ENCODE assay signal across 29 cellular contexts in genomic region chr11:69060005-69060404, GRCh38. TPM values are rescaled to one million over a fixed set of nuclear protein-coding genes. Genes with fewer than 3 reads are reported as not detected.
DNase-seq lines count a peak whose midpoint lies in the region; ATAC-seq and TF ChIP-seq lines count a peak whose summit lies in the region.
"Had no signal": no experiment of that assay in that cellular context is flagged by ENCODE, and none has a peak within 500 bp of the region (broad histone marks: within the 10 kb centered on the region; RNA-seq: fewer than 3 reads in every experiment).

No MANE protein-coding gene starts in this region.

- DNase-seq in right cardiac atrium (peak; percentile 11 to 44 (median 26)), left ventricle myocardium inferior (no peak), endothelial cell (ENCODE audit: low spot score) (no peak), nephron progenitor cell (no peak), cerebellum (ENCODE audit: low spot score) (no peak)
- no peak for DNase-seq in CD4-positive, alpha-beta memory T cell
- DNase-seq in naive thymus-derived CD4-positive, alpha-beta T cell, result no peak
- DNase-seq: ACHN; CD8-positive, alpha-beta T cell; DMS 273 treated with DMSO at 0.1 percent for 48 hours; DMS79; EL; GDM1; GM23248; H9; IMR-90; MM.1S; NCI-H2029; NCI-H446 treated with DMSO at 0.1 percent for 48 hours; NCI-H526; NCI-H82; NK-92 treated with Interleukin-12 subunit alpha and Interleukin-12 subunit beta, amount 100 ng/mL, for 24 hours; PC-3; Right ventricle myocardium superior had no signal

- H3K27me3 ChIP-seq in right cardiac atrium (ENCODE audit: control insufficient read depth, insufficient read depth), result no peaks in the 10 kb centered on the region
- H3K27me3 ChIP-seq in left ventricle myocardium inferior (ENCODE audit: low read depth), result no peaks in the 10 kb centered on the region
- no peaks in the 10 kb centered on the region for H3K27me3 ChIP-seq in CD4-positive, alpha-beta memory T cell (ENCODE audit: insufficient read depth, low read length)
- no peaks in the 10 kb centered on the region for H3K27me3 ChIP-seq in naive thymus-derived CD4-positive, alpha-beta T cell (ENCODE audit: control insufficient read depth in 2 of 2, insufficient read depth in 2 of 2, low read length in 2 of 2)
- H3K27me3 ChIP-seq: BLaER1, SJSA1 had no signal

- no peak for TF ChIP-seq CTCF in left ventricle myocardium inferior (IDR thresholded peaks at IDR 0.05; ENCODE audit: borderline replicate concordance)
- no peak for TF ChIP-seq CTCF in endothelial cell (IDR thresholded peaks at IDR 0.05; ENCODE audit: unreplicated experiment)
- no peak for TF ChIP-seq CTCF in nephron progenitor cell (IDR thresholded peaks at IDR 0.05)

- H3K27ac ChIP-seq in right cardiac atrium (ENCODE audit: low read length) (no peak overlapping the region), left ventricle myocardium inferior (replicated peaks) (no peak overlapping the region)
- H3K27ac ChIP-seq in CD4-positive, alpha-beta memory T cell (ENCODE audit: low read depth, low read length), result no peak overlapping the region
- no peak overlapping the region for H3K27ac ChIP-seq in naive thymus-derived CD4-positive, alpha-beta T cell (ENCODE audit: low read depth, low read length)
- H3K27ac ChIP-seq: BLaER1, GM23248, KMS-11, SJSA1 had no signal

- peaks cover 11% of the 10 kb centered on the region for H3K27me3 Mint-ChIP-seq in endothelial cell (ENCODE audit: unreplicated experiment)
- peaks cover 3% of the 10 kb centered on the region for H3K27me3 Mint-ChIP-seq in nephron progenitor cell (ENCODE audit: low read depth, poor library complexity)
- H3K27me3 Mint-ChIP-seq in CD4-positive, alpha-beta memory T cell, result no peaks in the 10 kb centered on the region
- H3K27me3 Mint-ChIP-seq in naive thymus-derived CD4-positive, alpha-beta T cell, result no peaks in the 10 kb centered on the region

- H3K9me3 ChIP-seq in right cardiac atrium (ENCODE audit: control insufficient read depth, low read length), result no peaks in the 10 kb centered on the region
- no peaks in the 10 kb centered on the region for H3K9me3 ChIP-seq in left ventricle myocardium inferior (replicated peaks)
- H3K9me3 ChIP-seq in CD4-positive, alpha-beta memory T cell (ENCODE audit: control insufficient read depth in 1 of 2, low read length in 2 of 2), result no peaks in the 10 kb centered on the region
- H3K9me3 ChIP-seq in naive thymus-derived CD4-positive, alpha-beta T cell (ENCODE audit: control insufficient read depth in 2 of 3, low read length in 3 of 3), result no peaks in the 10 kb centered on the region
- H3K9me3 ChIP-seq: BLaER1 had no signal

- peaks cover 18% of the 10 kb centered on the region for H3K36me3 Mint-ChIP-seq in endothelial cell (ENCODE audit: low read depth, unreplicated experiment)
- H3K36me3 Mint-ChIP-seq in nephron progenitor cell (ENCODE audit: low read depth), result peaks cover 8% of the 10 kb centered on the region
- peaks cover 9 to 18% of the 10 kb centered on the region in 2 donors for H3K36me3 Mint-ChIP-seq in CD4-positive, alpha-beta memory T cell
- H3K36me3 Mint-ChIP-seq in naive thymus-derived CD4-positive, alpha-beta T cell, result peaks cover 0 to 3% (median 0%) of the 10 kb centered on the region in 5 donors

- WGBS in right cardiac atrium, result 82% methylated on average over 12 of the region's 12 CpGs

- H3K4me3 Mint-ChIP-seq in endothelial cell (ENCODE audit: unreplicated experiment) (no peak overlapping the region), nephron progenitor cell (no peak overlapping the region)
- no peak overlapping the region for H3K4me3 Mint-ChIP-seq in CD4-positive, alpha-beta memory T cell
- H3K4me3 Mint-ChIP-seq in naive thymus-derived CD4-positive, alpha-beta T cell, result no peak overlapping the region
- H3K4me3 Mint-ChIP-seq: CD8-positive, alpha-beta T cell; H9 had no signal

- H3K4me1 Mint-ChIP-seq in endothelial cell (ENCODE audit: unreplicated experiment), result no peaks in the 10 kb centered on the region
- H3K4me1 Mint-ChIP-seq in nephron progenitor cell, result peaks cover 5% of the 10 kb centered on the region
- peaks cover 2 to 11% (median 6%) of the 10 kb centered on the region in 4 donors for H3K4me1 Mint-ChIP-seq in CD4-positive, alpha-beta memory T cell
- peaks cover 0 to 15% (median 4%) of the 10 kb centered on the region in 7 donors for H3K4me1 Mint-ChIP-seq in naive thymus-derived CD4-positive, alpha-beta T cell
- H3K4me1 Mint-ChIP-seq: H9 had no signal

- peaks cover 64% of the 10 kb centered on the region for H3K36me3 ChIP-seq in left ventricle myocardium inferior
- H3K36me3 ChIP-seq in CD4-positive, alpha-beta memory T cell (ENCODE audit: insufficient read depth, low read length), result no peaks in the 10 kb centered on the region
- peaks cover 0 to 65% (median 0%) of the 10 kb centered on the region in 3 experiments for H3K36me3 ChIP-seq in naive thymus-derived CD4-positive, alpha-beta T cell (ENCODE audit: control insufficient read depth in 2 of 3, insufficient read depth in 3 of 3, low read length in 3 of 3)

- H3K9me3 Mint-ChIP-seq in endothelial cell (ENCODE audit: unreplicated experiment), result no peaks in the 10 kb centered on the region
- no peaks in the 10 kb centered on the region for H3K9me3 Mint-ChIP-seq in nephron progenitor cell
- peaks cover 0 to 2% (median 0%) of the 10 kb centered on the region in 8 donors for H3K9me3 Mint-ChIP-seq in CD4-positive, alpha-beta memory T cell
- H3K9me3 Mint-ChIP-seq in naive thymus-derived CD4-positive, alpha-beta T cell, result no peaks in the 10 kb centered on the region
- H3K9me3 Mint-ChIP-seq: CD8-positive, alpha-beta T cell; H9 had no signal

- H3K27ac Mint-ChIP-seq in endothelial cell (ENCODE audit: unreplicated experiment), result peak overlapping the region; percentile 67
- peak overlapping the region; percentile 80 for H3K27ac Mint-ChIP-seq in nephron progenitor cell
- peak overlapping the region in 1 of 7 donors; percentile 57 for H3K27ac Mint-ChIP-seq in CD4-positive, alpha-beta memory T cell
- no peak overlapping the region for H3K27ac Mint-ChIP-seq in naive thymus-derived CD4-positive, alpha-beta T cell
- H3K27ac Mint-ChIP-seq: CD8-positive, alpha-beta T cell had no signal

- POLR2A ChIA-PET in CD4-positive, alpha-beta memory T cell (lab: Charles Lee; ENCODE audit: partially characterized antibody), result no interaction called here
- POLR2A ChIA-PET in naive thymus-derived CD4-positive, alpha-beta T cell (lab: Charles Lee), result no interaction called here

- intact Hi-C loops in right cardiac atrium (cut with DNase I) (no loop called here), left ventricle myocardium inferior (cut with micrococcal nuclease) (no loop called here)
- intact Hi-C loops in CD4-positive, alpha-beta memory T cell (cut with micrococcal nuclease), result no loop called here
- intact Hi-C loops in naive thymus-derived CD4-positive, alpha-beta T cell (cut with micrococcal nuclease), result no loop called here

- H3K4me1 ChIP-seq in right cardiac atrium (ENCODE audit: control insufficient read depth, insufficient read depth, low read length), result no peaks in the 10 kb centered on the region
- peaks cover 12% of the 10 kb centered on the region for H3K4me1 ChIP-seq in left ventricle myocardium inferior
- H3K4me1 ChIP-seq in CD4-positive, alpha-beta memory T cell (ENCODE audit: insufficient read depth, low read length), result no peaks in the 10 kb centered on the region
- peaks cover 0 to 5% of the 10 kb centered on the region in 2 donors for H3K4me1 ChIP-seq in naive thymus-derived CD4-positive, alpha-beta T cell (ENCODE audit: control insufficient read depth in 2 of 2, insufficient read depth in 2 of 2, low read length in 2 of 2)
- H3K4me1 ChIP-seq: SJSA1 had no signal

- CTCF ChIA-PET in CD4-positive, alpha-beta memory T cell (lab: Charles Lee; ENCODE audit: partially characterized antibody), result no interaction called here
- CTCF ChIA-PET in naive thymus-derived CD4-positive, alpha-beta T cell (lab: Charles Lee), result no interaction called here

- H3K4me3 ChIP-seq in right cardiac atrium (ENCODE audit: low read length), result no peak overlapping the region
- H3K4me3 ChIP-seq in left ventricle myocardium inferior, result no peak overlapping the region
- H3K4me3 ChIP-seq in CD4-positive, alpha-beta memory T cell (ENCODE audit: low read length in 2 of 2), result no peak overlapping the region
- H3K4me3 ChIP-seq in naive thymus-derived CD4-positive, alpha-beta T cell (ENCODE audit: low read length), result no peak overlapping the region
- H3K4me3 ChIP-seq: BLaER1, GM12878, GM23248, SJSA1 had no signal

- ATAC-seq in right cardiac atrium, result no peak
- ATAC-seq in HG03175 (IDR thresholded peaks at IDR 0.05; ENCODE audit: unreplicated experiment), result no peak
- ATAC-seq in naive thymus-derived CD4-positive, alpha-beta T cell, result no peak
- ATAC-seq: CD8-positive, alpha-beta T cell; GM12878; PC-3 had no signal

RNA-seq across cellular contexts. Expression of gene TPCN2, which starts 11.3 kb away (rescaled TPM):
- total RNA-seq in right cardiac atrium (10 to 100 TPM in 1 of 4 donors, 1 to 10 TPM in 3; 7.2 to 11.1 (median 9.0) TPM), left ventricle myocardium inferior (9.2 TPM), endothelial cell (ENCODE audit: unreplicated experiment) (31.4 TPM), cerebellum (14.2 TPM)
- 7.0 TPM for polyA plus RNA-seq in right cardiac atrium
- 10 to 100 TPM; 22.4 to 23.0 TPM for total RNA-seq in CD4-positive, alpha-beta memory T cell
- 1 to 10 TPM; 6.6 to 7.2 TPM for polyA plus RNA-seq in CD4-positive, alpha-beta memory T cell
- 10 to 100 TPM; 11.9 to 29.4 (median 21.3) TPM for total RNA-seq in naive thymus-derived CD4-positive, alpha-beta T cell
- 1 to 10 TPM; 3.3 to 5.4 TPM for polyA plus RNA-seq in naive thymus-derived CD4-positive, alpha-beta T cell

RNA-seq across cellular contexts. Expression of gene MRGPRF, which starts 47.0 kb away (rescaled TPM):
- 10 to 100 TPM in 2 of 4 donors, 1 to 10 TPM in 2; 4.6 to 16.2 (median 9.3) TPM for total RNA-seq in right cardiac atrium
- 9.4 TPM for polyA plus RNA-seq in right cardiac atrium
- total RNA-seq in left ventricle myocardium inferior, result 3.9 TPM
- total RNA-seq in endothelial cell (ENCODE audit: unreplicated experiment), result 0.54 TPM
- 2.0 TPM for total RNA-seq in cerebellum
- not detected for total RNA-seq in CD4-positive, alpha-beta memory T cell
- polyA plus RNA-seq in CD4-positive, alpha-beta memory T cell, result not detected
- not detected for total RNA-seq in naive thymus-derived CD4-positive, alpha-beta T cell
- polyA plus RNA-seq in naive thymus-derived CD4-positive, alpha-beta T cell, result not detected
- total RNA-seq: CD8-positive, alpha-beta T cell; GM12878; PC-3 had no signal
- polyA plus RNA-seq: GM12878 had no signal

Comparison
In these comparisons a context has a peak if more than half of its experiments do, and no peak if none do; other contexts are left out.
1. DNase-seq: peak in right cardiac atrium (3 of 3); none in left ventricle myocardium inferior (single experiment), endothelial cell (single experiment), nephron progenitor cell (single experiment), cerebellum (single experiment), CD4-positive, alpha-beta memory T cell (0 of 5) and naive thymus-derived CD4-positive, alpha-beta T cell (0 of 9).
2. H3K27ac Mint-ChIP-seq: peak in endothelial cell (single experiment) and nephron progenitor cell (single experiment); none in naive thymus-derived CD4-positive, alpha-beta T cell (0 of 9).